1 cellular context compared by ENCODE assay signal in the genomic region with DNA sequence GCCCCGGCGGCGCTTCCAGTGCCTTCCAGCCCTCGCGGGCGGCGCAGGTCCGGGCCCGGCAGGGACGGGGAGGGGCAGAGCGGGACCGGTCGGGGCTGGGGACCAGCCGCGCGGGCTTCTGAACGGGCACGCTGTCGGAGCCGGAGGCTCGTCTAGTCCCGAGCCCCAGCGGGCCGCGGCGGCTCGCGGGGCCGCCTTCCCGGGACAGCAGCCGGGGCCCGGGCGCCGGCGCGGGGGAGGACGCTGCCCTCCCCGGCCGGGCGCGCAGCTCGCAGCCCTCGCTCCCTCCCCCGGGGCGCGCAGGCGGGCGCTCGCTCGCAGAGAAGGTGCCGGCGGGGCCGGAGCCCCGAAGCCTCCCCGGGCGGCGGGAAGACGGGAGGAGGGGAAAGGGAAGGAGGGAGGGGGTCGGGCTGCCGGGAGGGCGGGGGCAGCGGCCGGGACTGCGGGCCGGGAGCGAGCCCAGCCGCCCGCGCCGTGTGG.
TF ChIP-seq lines count a peak whose summit lies in the region.

No MANE protein-coding gene starts in this region.

TF ChIP-seq in HepG2, 621 proteins besides CTCF, POLR2A, EP300 and RAD21 (continues in another document):
- TF ChIP-seq HNRNPK (IDR thresholded peaks at IDR 0.05; ENCODE audit: low read depth, low read length, poor library complexity, severe bottlenecking) (peak; percentile 32), ZNF768 (CRISPR knock-in tag; IDR thresholded peaks at IDR 0.05) (peak; percentile 67), SKI (IDR thresholded peaks at IDR 0.05; ENCODE audit: partially characterized antibody) (peak; percentile 37), RNF2 (conservative IDR thresholded peaks at IDR 0.05; ENCODE audit: low read depth) (peak; percentile 82), TBX2 (CRISPR knock-in tag; IDR thresholded peaks at IDR 0.05; ENCODE audit: borderline replicate concordance) (no peak), ZNF256 (CRISPR knock-in tag; conservative IDR thresholded peaks at IDR 0.05) (no peak), ZNF558 (CRISPR knock-in tag; IDR thresholded peaks at IDR 0.05; ENCODE audit: borderline replicate concordance) (no peak), SOX13 (IDR thresholded peaks at IDR 0.05) (no peak), SOX13 (CRISPR knock-in tag; conservative IDR thresholded peaks at IDR 0.05 in 1 of 2, IDR thresholded peaks at IDR 0.05 in 1 of 2) (0 out of 4 replicates have a peak, but pooled peaks of 1 of the 2 experiments have one; percentile 11), ASH2L (IDR thresholded peaks at IDR 0.05; ENCODE audit: insufficient read length, low read depth, low read length) (peak; percentile 25), KDM5B (CRISPR knock-in tag; IDR thresholded peaks at IDR 0.05; ENCODE audit: borderline replicate concordance) (0 out of 2 replicates have a peak, but pooled peaks have one; percentile 53), ZFY (CRISPR knock-in tag; IDR thresholded peaks at IDR 0.05) (peak; percentile 37; the same call in 1 of the 2 replicates), CCDC6 (CRISPR knock-in tag; IDR thresholded peaks at IDR 0.05) (0 out of 2 replicates have a peak, but pooled peaks have one; percentile 57), KLF16 (CRISPR knock-in tag; IDR thresholded peaks at IDR 0.05) (peak in 1 of 2 experiments; percentile 29; a peak in 1 of 4 replicates), PHF8 (CRISPR knock-in tag; IDR thresholded peaks at IDR 0.05) (0 out of 2 replicates have a peak, but pooled peaks have one; percentile 40), BCL6 (CRISPR knock-in tag; IDR thresholded peaks at IDR 0.05) (peak; percentile 85), RBFOX2 (IDR thresholded peaks at IDR 0.05; ENCODE audit: low read depth, low read length) (peak; percentile 82), HNF4A (CRISPR knock-in tag; IDR thresholded peaks at IDR 0.05) (0 out of 2 replicates have a peak, but pooled peaks have one; percentile 9), SRSF4 (IDR thresholded peaks at IDR 0.05; ENCODE audit: low read depth, low read length, poor library complexity, severe bottlenecking) (no peak), HNRNPLL (IDR thresholded peaks at IDR 0.05; ENCODE audit: low read depth, low read length, poor library complexity, severe bottlenecking) (peak; percentile 15), FOXA1 (IDR thresholded peaks at IDR 0.05) (no peak), FOXA1 (CRISPR knock-in tag; IDR thresholded peaks at IDR 0.05) (peak; percentile 11; the same call in 1 of the 2 replicates), NCOA5 (CRISPR knock-in tag; IDR thresholded peaks at IDR 0.05) (no peak)
- TF ChIP-seq, protein P1, sequence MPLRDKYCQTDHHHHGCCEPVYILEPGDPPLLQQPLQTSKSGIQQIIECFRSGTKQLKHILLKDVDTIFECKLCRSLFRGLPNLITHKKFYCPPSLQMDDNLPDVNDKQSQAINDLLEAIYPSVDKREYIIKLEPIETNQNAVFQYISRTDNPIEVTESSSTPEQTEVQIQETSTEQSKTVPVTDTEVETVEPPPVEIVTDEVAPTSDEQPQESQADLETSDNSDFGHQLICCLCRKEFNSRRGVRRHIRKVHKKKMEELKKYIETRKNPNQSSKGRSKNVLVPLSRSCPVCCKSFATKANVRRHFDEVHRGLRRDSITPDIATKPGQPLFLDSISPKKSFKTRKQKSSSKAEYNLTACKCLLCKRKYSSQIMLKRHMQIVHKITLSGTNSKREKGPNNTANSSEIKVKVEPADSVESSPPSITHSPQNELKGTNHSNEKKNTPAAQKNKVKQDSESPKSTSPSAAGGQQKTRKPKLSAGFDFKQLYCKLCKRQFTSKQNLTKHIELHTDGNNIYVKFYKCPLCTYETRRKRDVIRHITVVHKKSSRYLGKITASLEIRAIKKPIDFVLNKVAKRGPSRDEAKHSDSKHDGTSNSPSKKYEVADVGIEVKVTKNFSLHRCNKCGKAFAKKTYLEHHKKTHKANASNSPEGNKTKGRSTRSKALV (CRISPR knock-in tag; IDR thresholded peaks at IDR 0.05) = 0 out of 2 replicates have a peak, but pooled peaks have one; percentile 85
- TF ChIP-seq, protein P2, sequence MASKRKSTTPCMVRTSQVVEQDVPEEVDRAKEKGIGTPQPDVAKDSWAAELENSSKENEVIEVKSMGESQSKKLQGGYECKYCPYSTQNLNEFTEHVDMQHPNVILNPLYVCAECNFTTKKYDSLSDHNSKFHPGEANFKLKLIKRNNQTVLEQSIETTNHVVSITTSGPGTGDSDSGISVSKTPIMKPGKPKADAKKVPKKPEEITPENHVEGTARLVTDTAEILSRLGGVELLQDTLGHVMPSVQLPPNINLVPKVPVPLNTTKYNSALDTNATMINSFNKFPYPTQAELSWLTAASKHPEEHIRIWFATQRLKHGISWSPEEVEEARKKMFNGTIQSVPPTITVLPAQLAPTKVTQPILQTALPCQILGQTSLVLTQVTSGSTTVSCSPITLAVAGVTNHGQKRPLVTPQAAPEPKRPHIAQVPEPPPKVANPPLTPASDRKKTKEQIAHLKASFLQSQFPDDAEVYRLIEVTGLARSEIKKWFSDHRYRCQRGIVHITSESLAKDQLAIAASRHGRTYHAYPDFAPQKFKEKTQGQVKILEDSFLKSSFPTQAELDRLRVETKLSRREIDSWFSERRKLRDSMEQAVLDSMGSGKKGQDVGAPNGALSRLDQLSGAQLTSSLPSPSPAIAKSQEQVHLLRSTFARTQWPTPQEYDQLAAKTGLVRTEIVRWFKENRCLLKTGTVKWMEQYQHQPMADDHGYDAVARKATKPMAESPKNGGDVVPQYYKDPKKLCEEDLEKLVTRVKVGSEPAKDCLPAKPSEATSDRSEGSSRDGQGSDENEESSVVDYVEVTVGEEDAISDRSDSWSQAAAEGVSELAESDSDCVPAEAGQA (IDR thresholded peaks at IDR 0.05; ENCODE audit: low read depth) = no peak
- TF ChIP-seq, protein P2 (CRISPR knock-in tag; IDR thresholded peaks at IDR 0.05; ENCODE audit: borderline replicate concordance) = no peak
- TF ChIP-seq, protein P3, sequence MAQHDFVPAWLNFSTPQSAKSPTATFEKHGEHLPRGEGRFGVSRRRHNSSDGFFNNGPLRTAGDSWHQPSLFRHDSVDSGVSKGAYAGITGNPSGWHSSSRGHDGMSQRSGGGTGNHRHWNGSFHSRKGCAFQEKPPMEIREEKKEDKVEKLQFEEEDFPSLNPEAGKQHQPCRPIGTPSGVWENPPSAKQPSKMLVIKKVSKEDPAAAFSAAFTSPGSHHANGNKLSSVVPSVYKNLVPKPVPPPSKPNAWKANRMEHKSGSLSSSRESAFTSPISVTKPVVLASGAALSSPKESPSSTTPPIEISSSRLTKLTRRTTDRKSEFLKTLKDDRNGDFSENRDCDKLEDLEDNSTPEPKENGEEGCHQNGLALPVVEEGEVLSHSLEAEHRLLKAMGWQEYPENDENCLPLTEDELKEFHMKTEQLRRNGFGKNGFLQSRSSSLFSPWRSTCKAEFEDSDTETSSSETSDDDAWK (CRISPR knock-in tag; IDR thresholded peaks at IDR 0.05) = no peak
- TF ChIP-seq, protein P4, sequence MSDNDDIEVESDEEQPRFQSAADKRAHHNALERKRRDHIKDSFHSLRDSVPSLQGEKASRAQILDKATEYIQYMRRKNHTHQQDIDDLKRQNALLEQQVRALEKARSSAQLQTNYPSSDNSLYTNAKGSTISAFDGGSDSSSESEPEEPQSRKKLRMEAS (IDR thresholded peaks at IDR 0.05) = peak; percentile 43; the same call in 1 of the 2 replicates
- TF ChIP-seq, protein P5, sequence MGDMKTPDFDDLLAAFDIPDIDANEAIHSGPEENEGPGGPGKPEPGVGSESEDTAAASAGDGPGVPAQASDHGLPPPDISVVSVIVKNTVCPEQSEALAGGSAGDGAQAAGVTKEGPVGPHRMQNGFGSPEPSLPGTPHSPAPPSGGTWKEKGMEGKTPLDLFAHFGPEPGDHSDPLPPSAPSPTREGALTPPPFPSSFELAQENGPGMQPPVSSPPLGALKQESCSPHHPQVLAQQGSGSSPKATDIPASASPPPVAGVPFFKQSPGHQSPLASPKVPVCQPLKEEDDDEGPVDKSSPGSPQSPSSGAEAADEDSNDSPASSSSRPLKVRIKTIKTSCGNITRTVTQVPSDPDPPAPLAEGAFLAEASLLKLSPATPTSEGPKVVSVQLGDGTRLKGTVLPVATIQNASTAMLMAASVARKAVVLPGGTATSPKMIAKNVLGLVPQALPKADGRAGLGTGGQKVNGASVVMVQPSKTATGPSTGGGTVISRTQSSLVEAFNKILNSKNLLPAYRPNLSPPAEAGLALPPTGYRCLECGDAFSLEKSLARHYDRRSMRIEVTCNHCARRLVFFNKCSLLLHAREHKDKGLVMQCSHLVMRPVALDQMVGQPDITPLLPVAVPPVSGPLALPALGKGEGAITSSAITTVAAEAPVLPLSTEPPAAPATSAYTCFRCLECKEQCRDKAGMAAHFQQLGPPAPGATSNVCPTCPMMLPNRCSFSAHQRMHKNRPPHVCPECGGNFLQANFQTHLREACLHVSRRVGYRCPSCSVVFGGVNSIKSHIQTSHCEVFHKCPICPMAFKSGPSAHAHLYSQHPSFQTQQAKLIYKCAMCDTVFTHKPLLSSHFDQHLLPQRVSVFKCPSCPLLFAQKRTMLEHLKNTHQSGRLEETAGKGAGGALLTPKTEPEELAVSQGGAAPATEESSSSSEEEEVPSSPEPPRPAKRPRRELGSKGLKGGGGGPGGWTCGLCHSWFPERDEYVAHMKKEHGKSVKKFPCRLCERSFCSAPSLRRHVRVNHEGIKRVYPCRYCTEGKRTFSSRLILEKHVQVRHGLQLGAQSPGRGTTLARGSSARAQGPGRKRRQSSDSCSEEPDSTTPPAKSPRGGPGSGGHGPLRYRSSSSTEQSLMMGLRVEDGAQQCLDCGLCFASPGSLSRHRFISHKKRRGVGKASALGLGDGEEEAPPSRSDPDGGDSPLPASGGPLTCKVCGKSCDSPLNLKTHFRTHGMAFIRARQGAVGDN (CRISPR knock-in tag; IDR thresholded peaks at IDR 0.05) = peak; percentile 43; the same call in 1 of the 2 replicates
- TF ChIP-seq, protein P6, sequence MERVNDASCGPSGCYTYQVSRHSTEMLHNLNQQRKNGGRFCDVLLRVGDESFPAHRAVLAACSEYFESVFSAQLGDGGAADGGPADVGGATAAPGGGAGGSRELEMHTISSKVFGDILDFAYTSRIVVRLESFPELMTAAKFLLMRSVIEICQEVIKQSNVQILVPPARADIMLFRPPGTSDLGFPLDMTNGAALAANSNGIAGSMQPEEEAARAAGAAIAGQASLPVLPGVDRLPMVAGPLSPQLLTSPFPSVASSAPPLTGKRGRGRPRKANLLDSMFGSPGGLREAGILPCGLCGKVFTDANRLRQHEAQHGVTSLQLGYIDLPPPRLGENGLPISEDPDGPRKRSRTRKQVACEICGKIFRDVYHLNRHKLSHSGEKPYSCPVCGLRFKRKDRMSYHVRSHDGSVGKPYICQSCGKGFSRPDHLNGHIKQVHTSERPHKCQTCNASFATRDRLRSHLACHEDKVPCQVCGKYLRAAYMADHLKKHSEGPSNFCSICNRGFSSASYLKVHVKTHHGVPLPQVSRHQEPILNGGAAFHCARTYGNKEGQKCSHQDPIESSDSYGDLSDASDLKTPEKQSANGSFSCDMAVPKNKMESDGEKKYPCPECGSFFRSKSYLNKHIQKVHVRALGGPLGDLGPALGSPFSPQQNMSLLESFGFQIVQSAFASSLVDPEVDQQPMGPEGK (CRISPR knock-in tag; IDR thresholded peaks at IDR 0.05) = peak; percentile 71
- TF ChIP-seq, protein P7, sequence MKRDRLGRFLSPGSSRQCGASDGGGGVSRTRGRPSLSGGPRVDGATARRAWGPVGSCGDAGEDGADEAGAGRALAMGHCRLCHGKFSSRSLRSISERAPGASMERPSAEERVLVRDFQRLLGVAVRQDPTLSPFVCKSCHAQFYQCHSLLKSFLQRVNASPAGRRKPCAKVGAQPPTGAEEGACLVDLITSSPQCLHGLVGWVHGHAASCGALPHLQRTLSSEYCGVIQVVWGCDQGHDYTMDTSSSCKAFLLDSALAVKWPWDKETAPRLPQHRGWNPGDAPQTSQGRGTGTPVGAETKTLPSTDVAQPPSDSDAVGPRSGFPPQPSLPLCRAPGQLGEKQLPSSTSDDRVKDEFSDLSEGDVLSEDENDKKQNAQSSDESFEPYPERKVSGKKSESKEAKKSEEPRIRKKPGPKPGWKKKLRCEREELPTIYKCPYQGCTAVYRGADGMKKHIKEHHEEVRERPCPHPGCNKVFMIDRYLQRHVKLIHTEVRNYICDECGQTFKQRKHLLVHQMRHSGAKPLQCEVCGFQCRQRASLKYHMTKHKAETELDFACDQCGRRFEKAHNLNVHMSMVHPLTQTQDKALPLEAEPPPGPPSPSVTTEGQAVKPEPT (CRISPR knock-in tag; IDR thresholded peaks at IDR 0.05; ENCODE audit: low read depth) = peak; percentile 8; the same call in 1 of the 2 replicates
- TF ChIP-seq, protein P8, sequence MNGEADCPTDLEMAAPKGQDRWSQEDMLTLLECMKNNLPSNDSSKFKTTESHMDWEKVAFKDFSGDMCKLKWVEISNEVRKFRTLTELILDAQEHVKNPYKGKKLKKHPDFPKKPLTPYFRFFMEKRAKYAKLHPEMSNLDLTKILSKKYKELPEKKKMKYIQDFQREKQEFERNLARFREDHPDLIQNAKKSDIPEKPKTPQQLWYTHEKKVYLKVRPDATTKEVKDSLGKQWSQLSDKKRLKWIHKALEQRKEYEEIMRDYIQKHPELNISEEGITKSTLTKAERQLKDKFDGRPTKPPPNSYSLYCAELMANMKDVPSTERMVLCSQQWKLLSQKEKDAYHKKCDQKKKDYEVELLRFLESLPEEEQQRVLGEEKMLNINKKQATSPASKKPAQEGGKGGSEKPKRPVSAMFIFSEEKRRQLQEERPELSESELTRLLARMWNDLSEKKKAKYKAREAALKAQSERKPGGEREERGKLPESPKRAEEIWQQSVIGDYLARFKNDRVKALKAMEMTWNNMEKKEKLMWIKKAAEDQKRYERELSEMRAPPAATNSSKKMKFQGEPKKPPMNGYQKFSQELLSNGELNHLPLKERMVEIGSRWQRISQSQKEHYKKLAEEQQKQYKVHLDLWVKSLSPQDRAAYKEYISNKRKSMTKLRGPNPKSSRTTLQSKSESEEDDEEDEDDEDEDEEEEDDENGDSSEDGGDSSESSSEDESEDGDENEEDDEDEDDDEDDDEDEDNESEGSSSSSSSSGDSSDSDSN (CRISPR knock-in tag; IDR thresholded peaks at IDR 0.05) = peak; percentile 83; the same call in 1 of the 2 replicates
